17 cellular contexts compared by ENCODE assay signal in genomic region chr9:137977572-137978261, GRCh38.
"Had no signal": no experiment of that assay in that cellular context is flagged by ENCODE, and none has a peak within 500 bp of the region (broad histone marks: within the 10 kb centered on the region; RNA-seq: fewer than 3 reads in every experiment).

No MANE protein-coding gene starts in this region.

- H3K4me1 ChIP-seq: esophagus muscularis mucosa, gastrocnemius medialis, transverse colon had no signal

- H3K27ac ChIP-seq: esophagus muscularis mucosa, gastrocnemius medialis, transverse colon had no signal

- DNase-seq: activated B cell treated with CpG ODN at 0.5 μM for 24 hours; activated CD4-positive, alpha-beta T cell treated with anti-CD3 and anti-CD28 coated beads for 36 hours; activated CD4-positive, alpha-beta T cell treated with anti-CD3 and anti-CD28 coated beads, Interleukin-2, amount 50 U/mL, for 48 hours; activated gamma-delta T cell; activated naive CD8-positive, alpha-beta T cell treated with anti-CD3 and anti-CD28 coated beads for 36 hours; activated T-cell treated with anti-CD3 and anti-CD28 coated beads, Interleukin-2, amount 50 U/mL, for 72 hours; gastrocnemius medialis; hippocampal formation; left ventricle myocardium superior; midbrain; nucleus accumbens; stimulated activated CD4-positive, alpha-beta T cell treated with anti-CD3 and anti-CD28 coated beads, Interleukin-2, amount 100 ng/mL, for 48 hours; SW 1271; T-helper 17 cell; transverse colon had no signal

- H3K27me3 ChIP-seq: gastrocnemius medialis, transverse colon had no signal

- ATAC-seq: activated CD4-positive, alpha-beta T cell treated with anti-CD3 and anti-CD28 coated beads for 36 hours; activated T-cell treated with anti-CD3 and anti-CD28 coated beads, Interleukin-2, amount 50 U/mL, for 72 hours; gastrocnemius medialis; left ventricle myocardium superior; sciatic nerve; T-helper 17 cell had no signal
